Comparison of ENCODE assay signal across 1 cellular context in the genomic region with DNA sequence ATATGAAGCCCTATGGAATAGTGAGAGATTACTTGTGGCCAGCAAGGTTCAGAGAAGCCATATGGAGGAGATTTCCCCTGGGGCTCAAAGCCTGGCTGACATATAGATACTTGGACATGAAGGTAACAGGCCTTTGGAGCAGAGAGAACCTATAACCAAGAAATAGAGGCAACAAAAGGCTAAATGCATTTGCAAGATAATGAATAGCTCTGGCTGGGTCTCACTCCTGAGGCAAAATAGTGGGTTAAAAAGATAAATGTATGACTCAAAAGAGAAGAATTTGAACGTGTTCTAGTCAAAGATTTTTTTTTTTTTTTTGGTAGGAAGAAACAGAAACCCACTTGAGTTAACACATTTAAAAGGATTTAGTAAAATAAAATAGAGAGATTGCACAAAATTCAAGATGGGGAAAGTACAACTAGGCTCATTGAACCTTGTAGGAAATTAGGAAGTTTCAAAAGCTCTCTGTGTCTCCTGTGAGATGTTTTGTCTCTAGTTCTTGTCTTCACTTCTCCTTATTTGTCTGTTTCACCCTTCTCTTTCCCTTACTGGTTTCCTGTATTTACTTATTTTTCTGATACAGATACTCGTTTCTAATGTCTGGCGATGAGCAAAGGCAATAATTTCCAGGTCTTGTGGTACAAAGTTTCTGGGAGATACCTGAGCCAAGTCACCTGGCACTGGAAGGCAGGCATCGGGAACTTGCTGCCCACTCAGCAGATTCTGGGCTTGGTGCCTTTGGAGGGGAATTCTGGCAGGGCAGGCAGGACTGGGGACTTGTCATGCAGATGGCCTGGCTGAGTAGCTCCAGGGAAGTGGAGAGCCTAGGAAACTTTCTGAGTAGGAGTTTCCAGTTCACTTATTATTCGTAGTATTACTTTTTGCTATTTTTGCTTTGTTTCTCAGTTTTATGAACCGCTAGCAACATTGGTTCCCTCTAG.
TF ChIP-seq lines count a peak whose summit lies in the region.

No MANE protein-coding gene starts in this region.

TF ChIP-seq in H1, 55 proteins besides CTCF, POLR2A, EP300 and RAD21 (continued from another document):
- TF ChIP-seq TAF7 (optimal IDR thresholded peaks at IDR 0.05; ENCODE audit: borderline replicate concordance, low read depth, low read length) (no peak), SP2 (IDR thresholded peaks at IDR 0.05; ENCODE audit: low read length) (no peak), CHD2 (IDR thresholded peaks at IDR 0.05; ENCODE audit: low read length) (no peak), ASH2L (IDR thresholded peaks at IDR 0.05; ENCODE audit: low read length) (peak; percentile 0), RBBP5 (IDR thresholded peaks at IDR 0.05; ENCODE audit: borderline replicate concordance, low read depth, low read length) (no peak), RNF2 (IDR thresholded peaks at IDR 0.05; ENCODE audit: borderline replicate concordance, low read depth, low read length, missing control alignments, poor library complexity, severe bottlenecking) (no peak), BRCA1 (IDR thresholded peaks at IDR 0.05; ENCODE audit: low read depth, low read length) (no peak), KDM1A (IDR thresholded peaks at IDR 0.05; ENCODE audit: borderline replicate concordance, low read length) (no peak), MAFK (IDR thresholded peaks at IDR 0.05; ENCODE audit: low read depth, low read length) (peak; percentile 94)
- TF ChIP-seq, protein P1, sequence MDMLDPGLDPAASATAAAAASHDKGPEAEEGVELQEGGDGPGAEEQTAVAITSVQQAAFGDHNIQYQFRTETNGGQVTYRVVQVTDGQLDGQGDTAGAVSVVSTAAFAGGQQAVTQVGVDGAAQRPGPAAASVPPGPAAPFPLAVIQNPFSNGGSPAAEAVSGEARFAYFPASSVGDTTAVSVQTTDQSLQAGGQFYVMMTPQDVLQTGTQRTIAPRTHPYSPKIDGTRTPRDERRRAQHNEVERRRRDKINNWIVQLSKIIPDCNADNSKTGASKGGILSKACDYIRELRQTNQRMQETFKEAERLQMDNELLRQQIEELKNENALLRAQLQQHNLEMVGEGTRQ (IDR thresholded peaks at IDR 0.05; ENCODE audit: low read length), result no peak
- TF ChIP-seq, protein P2, sequence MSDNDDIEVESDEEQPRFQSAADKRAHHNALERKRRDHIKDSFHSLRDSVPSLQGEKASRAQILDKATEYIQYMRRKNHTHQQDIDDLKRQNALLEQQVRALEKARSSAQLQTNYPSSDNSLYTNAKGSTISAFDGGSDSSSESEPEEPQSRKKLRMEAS (IDR thresholded peaks at IDR 0.05), result no peak
